ENCODE assay signal across 8 cellular contexts in the genomic region with DNA sequence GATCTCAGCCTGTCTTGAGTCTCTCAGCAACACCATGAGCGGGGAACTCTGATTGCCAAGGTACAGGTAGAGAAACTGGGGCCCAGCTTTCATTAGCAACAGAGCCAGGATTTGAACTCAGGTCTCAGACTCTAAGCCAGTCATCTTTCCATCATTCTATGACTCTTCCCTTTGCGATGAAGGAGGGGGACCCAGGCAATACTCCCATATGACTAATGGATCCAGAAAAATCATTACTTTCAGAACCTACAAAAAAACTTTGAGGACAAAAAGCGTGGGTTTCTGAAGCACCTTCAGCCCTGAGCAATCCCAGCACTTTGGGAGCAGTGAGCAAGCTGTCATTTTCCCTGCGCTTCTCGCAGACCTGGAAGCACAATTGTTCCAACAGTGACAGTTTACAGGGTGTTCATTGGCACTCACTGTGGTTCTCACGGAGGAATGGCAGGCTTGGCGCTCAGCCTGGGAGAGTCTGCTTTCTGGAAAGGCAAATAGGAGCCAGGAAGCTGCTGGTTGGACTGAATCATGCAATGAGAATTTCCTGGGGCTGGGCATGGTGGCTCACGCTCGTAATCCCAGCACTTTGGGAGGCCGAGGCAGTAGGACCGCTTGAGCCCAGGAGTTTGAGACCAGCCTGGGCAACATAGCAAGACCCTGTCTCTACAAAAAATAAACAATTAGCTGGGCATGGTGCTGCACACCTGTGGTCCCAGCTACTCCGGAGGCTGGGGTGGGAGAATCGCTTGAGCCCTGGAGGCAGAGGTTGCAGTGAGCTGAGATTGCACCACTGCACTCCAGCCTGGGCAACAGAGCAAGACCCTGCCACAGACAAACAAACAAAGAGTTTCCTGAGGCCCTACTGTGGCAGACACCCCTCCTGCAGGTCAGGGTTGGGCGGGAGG. TPM values are rescaled to one million over a fixed set of nuclear protein-coding genes. Genes with fewer than 3 reads are reported as not detected.
DNase-seq lines count a peak whose midpoint lies in the region; ATAC-seq and TF ChIP-seq lines count a peak whose summit lies in the region.

No MANE protein-coding gene starts in this region.

- intact Hi-C loops in activated CD4-positive, alpha-beta memory T cell treated with anti-CD3 and anti-CD28 coated beads for 36 hours (cut with micrococcal nuclease), result no loop called here
- intact Hi-C loops in adrenal gland (cut with DNase I), result loop anchor here (5.0 kb wide), 2 partner anchors 64 to 124 kb away; no protein-coding TSS in a partner anchor

- POLR2A ChIA-PET in activated CD4-positive, alpha-beta memory T cell treated with anti-CD3 and anti-CD28 coated beads, Interleukin-2, amount 10 ng/mL, durations not matched to agents 7 days and 5 days (lab: Charles Lee), result interaction anchor here (1.2 to 5.1 kb wide), 10 partner anchors 14 to 119 kb away, joined by 3 to 30 read pairs (median 6); a partner anchor contains a TSS
- POLR2A ChIA-PET in activated CD4-positive, alpha-beta memory T cell treated with anti-CD3 and anti-CD28 coated beads for 36 hours (lab: Charles Lee), result interaction anchor here (0.7 to 1.9 kb wide), 2 partner anchors 18 to 48 kb away, joined by 4 to 5 read pairs; no protein-coding TSS in a partner anchor

- peak overlapping the region; percentile 75 for H3K27ac Mint-ChIP-seq in activated CD4-positive, alpha-beta memory T cell treated with anti-CD3 and anti-CD28 coated beads, Interleukin-2, amount 10 ng/mL, durations not matched to agents 7 days and 5 days
- no peak overlapping the region for H3K27ac Mint-ChIP-seq in activated CD4-positive, alpha-beta memory T cell treated with anti-CD3 and anti-CD28 coated beads for 36 hours

- CTCF ChIA-PET in activated CD4-positive, alpha-beta memory T cell treated with anti-CD3 and anti-CD28 coated beads, Interleukin-2, amount 10 ng/mL, durations not matched to agents 7 days and 5 days (lab: Charles Lee), result interaction anchor here (0.6 to 6.8 kb wide), 11 partner anchors 15 to 158 kb away, joined by 3 to 118 read pairs (median 10); no protein-coding TSS in a partner anchor
- CTCF ChIA-PET in activated CD4-positive, alpha-beta memory T cell treated with anti-CD3 and anti-CD28 coated beads for 36 hours (lab: Charles Lee), result interaction anchor here (1.5 to 12.1 kb wide), 5 partner anchors 18 to 117 kb away, joined by 5 to 204 read pairs (median 33); no protein-coding TSS in a partner anchor

- H3K27ac ChIP-seq in adrenal gland, result peak overlapping the region in 2 of 5 donors; percentile 10 to 49

- no peak for DNase-seq in activated CD4-positive, alpha-beta memory T cell treated with anti-CD3 and anti-CD28 coated beads, Interleukin-2, amount 10 ng/mL, durations not matched to agents 7 days and 5 days
- no peak for DNase-seq in activated CD4-positive, alpha-beta memory T cell treated with anti-CD3 and anti-CD28 coated beads for 36 hours
- peak; percentile 75 to 94 (median 93) for DNase-seq in adrenal gland
- DNase-seq in hippocampal formation (lab: John Stamatoyannopoulos, UW), result peak; percentile 61 to 64
- peak; percentile 94 for DNase-seq in stromal cell of bone marrow (ENCODE audit: low read depth)
- no peak for DNase-seq in HuH-7 (ENCODE audit: low spot score)

- H3K9me3 ChIP-seq in adrenal gland (replicated peaks in 1 of 3), result no peaks in the 10 kb centered on the region

- no peak overlapping the region for H3K4me3 ChIP-seq in adrenal gland

- peak overlapping the region; percentile 41 for H3K4me3 Mint-ChIP-seq in activated CD4-positive, alpha-beta memory T cell treated with anti-CD3 and anti-CD28 coated beads, Interleukin-2, amount 10 ng/mL, durations not matched to agents 7 days and 5 days
- no peak overlapping the region for H3K4me3 Mint-ChIP-seq in activated CD4-positive, alpha-beta memory T cell treated with anti-CD3 and anti-CD28 coated beads for 36 hours

- TF ChIP-seq POLR2A in adrenal gland (IDR thresholded peaks at IDR 0.05), result no peak

- no peaks in the 10 kb centered on the region for H3K9me3 Mint-ChIP-seq in activated CD4-positive, alpha-beta memory T cell treated with anti-CD3 and anti-CD28 coated beads, Interleukin-2, amount 10 ng/mL, durations not matched to agents 7 days and 5 days
- H3K9me3 Mint-ChIP-seq in activated CD4-positive, alpha-beta memory T cell treated with anti-CD3 and anti-CD28 coated beads for 36 hours, result no peaks in the 10 kb centered on the region

- H3K27me3 Mint-ChIP-seq in activated CD4-positive, alpha-beta memory T cell treated with anti-CD3 and anti-CD28 coated beads, Interleukin-2, amount 10 ng/mL, durations not matched to agents 7 days and 5 days, result peaks cover 3% of the 10 kb centered on the region
- H3K27me3 Mint-ChIP-seq in activated CD4-positive, alpha-beta memory T cell treated with anti-CD3 and anti-CD28 coated beads for 36 hours, result no peaks in the 10 kb centered on the region

- peaks cover 0 to 7% of the 10 kb centered on the region in 2 donors for H3K4me1 ChIP-seq in adrenal gland (replicated peaks in 1 of 2)

- no peaks in the 10 kb centered on the region for H3K36me3 Mint-ChIP-seq in activated CD4-positive, alpha-beta memory T cell treated with anti-CD3 and anti-CD28 coated beads, Interleukin-2, amount 10 ng/mL, durations not matched to agents 7 days and 5 days (ENCODE audit: low read depth)
- no peaks in the 10 kb centered on the region for H3K36me3 Mint-ChIP-seq in activated CD4-positive, alpha-beta memory T cell treated with anti-CD3 and anti-CD28 coated beads for 36 hours

- no peak for ATAC-seq in HG03571 (IDR thresholded peaks at IDR 0.05; ENCODE audit: unreplicated experiment)
- ATAC-seq in GM21447 (IDR thresholded peaks at IDR 0.05; ENCODE audit: unreplicated experiment), result no peak

- 48 to 57% (median 53%) methylated on average over 8 to 14 of the region's 14 CpGs for WGBS in adrenal gland, 4 donors

- no peaks in the 10 kb centered on the region for H3K27me3 ChIP-seq in adrenal gland

- no peak for TF ChIP-seq CTCF in adrenal gland (IDR thresholded peaks at IDR 0.05)

- peaks cover 54% of the 10 kb centered on the region for H3K4me1 Mint-ChIP-seq in activated CD4-positive, alpha-beta memory T cell treated with anti-CD3 and anti-CD28 coated beads, Interleukin-2, amount 10 ng/mL, durations not matched to agents 7 days and 5 days
- peaks cover 34% of the 10 kb centered on the region for H3K4me1 Mint-ChIP-seq in activated CD4-positive, alpha-beta memory T cell treated with anti-CD3 and anti-CD28 coated beads for 36 hours (ENCODE audit: low read depth)

- no peaks in the 10 kb centered on the region for H3K36me3 ChIP-seq in adrenal gland (replicated peaks in 1 of 2)

RNA-seq across cellular contexts. Expression of a gene that starts 40.1 kb away (rescaled TPM):
- not detected for total RNA-seq in activated CD4-positive, alpha-beta memory T cell treated with anti-CD3 and anti-CD28 coated beads, Interleukin-2, amount 10 ng/mL, durations not matched to agents 7 days and 5 days
- total RNA-seq in activated CD4-positive, alpha-beta memory T cell treated with anti-CD3 and anti-CD28 coated beads for 36 hours, result not detected
- total RNA-seq in adrenal gland, result not detected
- polyA plus RNA-seq in adrenal gland, result not detected

RNA-seq across cellular contexts. Expression of a gene that starts 40.5 kb away (rescaled TPM):
- under 1 TPM in 1 of 2 experiments, not detected in 1; 0.18 TPM for total RNA-seq in activated CD4-positive, alpha-beta memory T cell treated with anti-CD3 and anti-CD28 coated beads, Interleukin-2, amount 10 ng/mL, durations not matched to agents 7 days and 5 days
- total RNA-seq in activated CD4-positive, alpha-beta memory T cell treated with anti-CD3 and anti-CD28 coated beads for 36 hours, result under 1 TPM; 0.17 to 0.26 TPM
- total RNA-seq in adrenal gland, result not detected
- polyA plus RNA-seq in adrenal gland, result not detected

Comparison
In these comparisons a context has a peak if more than half of its experiments do, and no peak if none do; other contexts are left out.
1. DNase-seq: peak in adrenal gland (7 of 7), hippocampal formation (2 of 2) and stromal cell of bone marrow (single experiment); none in activated CD4-positive, alpha-beta memory T cell treated with anti-CD3 and anti-CD28 coated beads, Interleukin-2, amount 10 ng/mL, durations not matched to agents 7 days and 5 days (single experiment), activated CD4-positive, alpha-beta memory T cell treated with anti-CD3 and anti-CD28 coated beads for 36 hours (single experiment) and HuH-7 (single experiment).